Comparison of ENCODE assay signal across 16 cellular contexts in genomic region chr4:19494958-19495357, GRCh38.
"Had no signal": no experiment of that assay in that cellular context is flagged by ENCODE, and none has a peak within 500 bp of the region (broad histone marks: within the 10 kb centered on the region; RNA-seq: fewer than 3 reads in every experiment).

No MANE protein-coding gene starts in this region.

- DNase-seq: activated CD4-positive, alpha-beta T cell treated with anti-CD3 and anti-CD28 coated beads, Interleukin-2, amount 50 U/mL, for 1 hour; activated CD4-positive, CD25-positive, alpha-beta regulatory T cell treated with anti-CD3 and anti-CD28 coated beads, Interleukin-2, amount 50 U/mL, for 72 hours; activated CD8-positive, alpha-beta memory T cell treated with anti-CD3 and anti-CD28 coated beads, Interleukin-2, amount 50 U/mL, for 4 hours; activated effector memory CD4-positive, alpha-beta T cell treated with anti-CD3 and anti-CD28 coated beads, Interleukin-2, amount 50 U/mL, for 16 hours; activated T-cell treated with anti-CD3 and anti-CD28 coated beads, Interleukin-2, amount 50 U/mL, for 48 hours; caudate nucleus; dorsolateral prefrontal cortex; mesenchymal stem cell; mucosa of descending colon; naive B cell; retina; spleen; stimulated activated naive B cell treated with anti-CD40 and anti-IgM and Interleukin-4, amounts not matched to agents 10 μg/mL and 1 μg/mL and 100 μg/mL, for 72 hours; T1000; upper lobe of right lung had no signal

- ATAC-seq: mucosa of descending colon; stimulated activated naive B cell treated with anti-CD40 and anti-IgM and Interleukin-4, amounts not matched to agents 10 μg/mL and 1 μg/mL and 100 μg/mL, for 72 hours; upper lobe of right lung had no signal

- H3K27ac ChIP-seq: dorsolateral prefrontal cortex, spleen, upper lobe of right lung had no signal

- H3K27me3 ChIP-seq: dorsolateral prefrontal cortex, spleen, upper lobe of right lung had no signal

- H3K4me1 ChIP-seq: spleen, upper lobe of right lung had no signal

- H3K36me3 ChIP-seq: spleen, upper lobe of right lung had no signal

- H3K4me3 ChIP-seq: dorsolateral prefrontal cortex, mucosa of descending colon, spleen, upper lobe of right lung had no signal

- FAIRE-seq: colon had no signal

- H3K9me3 ChIP-seq: mucosa of descending colon, spleen, upper lobe of right lung had no signal
